In the genomic region with DNA sequence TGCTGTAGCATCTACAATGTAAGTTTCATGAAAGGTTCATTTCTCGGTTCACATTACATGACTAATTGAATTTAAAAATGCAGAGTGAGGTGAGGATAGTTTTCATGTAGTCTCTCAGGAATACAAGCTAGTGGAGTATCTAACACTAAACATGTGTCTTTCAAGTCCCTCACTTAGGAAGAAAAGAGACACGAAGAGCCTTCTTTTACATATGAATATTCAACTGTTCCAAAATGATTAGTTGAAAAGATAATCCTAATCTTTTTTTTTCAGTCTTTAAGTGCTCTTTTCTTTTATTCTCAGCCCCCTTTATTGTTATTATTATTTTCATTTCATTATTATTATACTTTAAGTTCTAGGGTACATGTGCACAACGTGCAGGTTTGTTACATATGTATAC, we compare ENCODE assay signal across 9 cellular contexts. TPM values are rescaled to one million over a fixed set of nuclear protein-coding genes. Genes with fewer than 3 reads are reported as not detected.
"Had no signal": no experiment of that assay in that cellular context is flagged by ENCODE, and none has a peak within 500 bp of the region (broad histone marks: within the 10 kb centered on the region; RNA-seq: fewer than 3 reads in every experiment).

No MANE protein-coding gene starts in this region.

- H3K27ac ChIP-seq: HL-60, KMS-11 had no signal

- H3K9ac ChIP-seq: KMS-11 had no signal

- DNase-seq: KBM-7, KG1 had no signal

- H3K4me2 ChIP-seq: KMS-11 had no signal

- H3K4me3 ChIP-seq: K562 had no signal

- ATAC-seq: HepG2, K562 had no signal

RNA-seq across cellular contexts. Expression of a gene that starts 12.3 kb away (rescaled TPM):
- total RNA-seq: HT1080 had no signal
- polyA plus RNA-seq: IgD-negative memory B cell, K562 had no signal

RNA-seq across cellular contexts. Expression of a gene that starts 28.5 kb away (rescaled TPM):
- total RNA-seq: HT1080, K562 had no signal
- polyA plus RNA-seq: HepG2, IgD-negative memory B cell, K562 had no signal

RNA-seq across cellular contexts. Expression of a gene that starts 31.4 kb away (rescaled TPM):
- total RNA-seq: HT-29, HT1080, K562 had no signal
- polyA plus RNA-seq: HepG2, IgD-negative memory B cell, K562 had no signal

RNA-seq across cellular contexts. Expression of a gene that starts 36.0 kb away (rescaled TPM):
- total RNA-seq: HepG2, HT-29, HT1080, K562 had no signal
- polyA plus RNA-seq: HepG2, IgD-negative memory B cell, K562 had no signal
